10 cellular contexts compared by ENCODE assay signal in genomic region chr4:73172166-73172565, GRCh38.
"Had no signal": no experiment of that assay in that cellular context is flagged by ENCODE, and none has a peak within 500 bp of the region (broad histone marks: within the 10 kb centered on the region; RNA-seq: fewer than 3 reads in every experiment).

No MANE protein-coding gene starts in this region.

- H3K27me3 ChIP-seq: thyroid gland had no signal

- H3K27me3 Mint-ChIP-seq: activated CD4-positive, alpha-beta T cell treated with anti-CD3 and anti-CD28 coated beads, Interleukin-2, amount 10 ng/mL, durations not matched to agents 24 days and 14 days had no signal

- H3K4me3 ChIP-seq: thyroid gland had no signal

- H3K4me3 Mint-ChIP-seq: activated CD4-positive, alpha-beta T cell treated with anti-CD3 and anti-CD28 coated beads, Interleukin-2, amount 10 ng/mL, durations not matched to agents 24 days and 14 days; brain; T-helper 1 cell treated with Interleukin-12 subunit alpha and Interleukin-12 subunit beta and Interleukin-4 antibody, amounts not matched to agents 30 μg/mL and 1 μg/mL, for 36 hours had no signal

- H3K4me1 ChIP-seq: parathyroid adenoma, thyroid gland had no signal

- H3K27ac Mint-ChIP-seq: activated CD4-positive, alpha-beta T cell treated with anti-CD3 and anti-CD28 coated beads, Interleukin-2, amount 10 ng/mL, durations not matched to agents 24 days and 14 days; brain had no signal

- H3K9me3 ChIP-seq: thyroid gland had no signal

- DNase-seq: activated CD4-positive, alpha-beta T cell treated with anti-CD3 and anti-CD28 coated beads, Interleukin-2, amount 10 ng/mL, durations not matched to agents 24 days and 14 days; activated gamma-delta T cell treated with Interleukin-2 at 50 U/mL for 16 hours; amniotic stem cell; hippocampal formation; kidney glomerular epithelial cell; stimulated activated CD4-positive, alpha-beta T cell treated with anti-CD3 and anti-CD28 coated beads, Interleukin-4, amount 100 ng/mL, for 1 hour; thyroid gland had no signal
